9 cellular contexts compared by ENCODE assay signal in the genomic region with DNA sequence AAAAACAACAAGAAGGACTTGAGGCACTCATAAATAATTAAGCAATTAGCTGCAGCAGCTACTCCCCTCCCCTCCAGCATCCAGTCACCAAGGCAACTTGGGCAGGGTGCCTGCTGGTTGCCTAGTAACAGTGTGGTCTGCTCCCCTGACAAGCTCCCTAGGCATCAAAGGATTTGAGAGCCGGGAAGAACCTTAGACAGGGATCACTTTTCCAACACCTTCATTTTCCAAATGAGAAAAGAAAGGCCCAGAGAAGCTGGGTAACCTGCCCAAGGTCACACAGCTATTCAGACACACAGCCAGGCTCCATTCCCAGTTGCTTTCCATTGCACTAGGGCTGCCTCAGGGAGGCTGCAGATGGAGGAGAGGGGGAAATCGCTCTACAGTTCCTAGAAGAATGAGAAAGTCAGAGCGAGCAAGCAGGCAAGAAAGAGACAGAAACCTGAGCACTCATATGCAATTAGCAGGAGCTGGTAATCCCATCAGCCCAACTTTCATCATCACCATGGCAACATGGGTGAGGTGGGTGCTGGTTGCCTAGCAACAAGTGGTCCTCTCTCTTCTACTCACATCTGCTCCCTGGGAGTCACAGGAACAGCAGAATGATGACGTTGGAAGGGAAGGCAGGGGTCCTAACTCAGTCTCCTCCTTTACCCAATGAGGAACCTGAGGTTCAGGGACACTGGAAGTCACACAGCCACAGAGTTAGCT. TPM values are rescaled to one million over a fixed set of nuclear protein-coding genes. Genes with fewer than 3 reads are reported as not detected.
DNase-seq lines count a peak whose midpoint lies in the region; ATAC-seq and TF ChIP-seq lines count a peak whose summit lies in the region.
"Had no signal": no experiment of that assay in that cellular context is flagged by ENCODE, and none has a peak within 500 bp of the region (broad histone marks: within the 10 kb centered on the region; RNA-seq: fewer than 3 reads in every experiment).

No MANE protein-coding gene starts in this region.

- CTCF ChIA-PET in HEK293T (lab: Yijun Ruan, JAX), result interaction anchor here (0.6 to 1.0 kb wide), 5 partner anchors 8 to 144 kb away, joined by 3 to 7 read pairs (median 4); no protein-coding TSS in a partner anchor

- in situ Hi-C loops in SK-MEL-5 (cut with HindIII; ENCODE audit: low pct_unique_long_range_greater_than_20kb, low sequenced_read_pairs), result no loop called here

- intact Hi-C loops in left cardiac atrium (cut with DNase I), result no loop called here

- DNase-seq in DMS79 (lab: John Stamatoyannopoulos, UW), result peak; percentile 11
- DNase-seq in HEK293T (ENCODE audit: extremely low spot score), result peak; percentile 19
- DNase-seq in SK-MEL-5 (ENCODE audit: low read depth, low spot score), result peak; percentile 44
- peak; percentile 63 for DNase-seq in islet precursor cell
- no peak for DNase-seq in left cardiac atrium
- DNase-seq in activated CD4-positive, CD25-positive, alpha-beta regulatory T cell treated with anti-CD3 and anti-CD28 coated beads, Interleukin-2, amount 50 U/mL, for 72 hours, result no peak
- DNase-seq: GOT3, testis had no signal

- ATAC-seq in left cardiac atrium (no peak), GM21529 (IDR thresholded peaks at IDR 0.05; ENCODE audit: unreplicated experiment) (no peak)

- POLR2A ChIA-PET in HEK293T (lab: Yijun Ruan, JAX), result no interaction called here

TF ChIP-seq in HEK293T, 16 proteins besides CTCF, POLR2A, EP300 and RAD21:
- TF ChIP-seq SP1 (IDR thresholded peaks at IDR 0.05) (no peak), SUZ12 (IDR thresholded peaks at IDR 0.05) (no peak), TARDBP (IDR thresholded peaks at IDR 0.05) (no peak), L3MBTL2 (conservative IDR thresholded peaks at IDR 0.05) (no peak)

RNA-seq across cellular contexts. Expression of gene EIF4E3, which starts 3.6 kb away (rescaled TPM):
- 4.1 and 4.4 TPM in 2 replicates for total RNA-seq in SK-MEL-5 (2014; rRNA removed; shearing (Covaris generic))
- polyA plus RNA-seq in SK-MEL-5 (2015; cell fraction: cytosol; rRNA removed), result 8.6 and 10.8 TPM in 2 replicates
- polyA plus RNA-seq in SK-MEL-5 (2015; cell fraction: nucleus; rRNA removed), result 9.6 and 21.0 TPM in 2 replicates
- 10 to 100 TPM; 40.0 to 45.8 TPM for total RNA-seq in left cardiac atrium

RNA-seq across cellular contexts. Expression of gene GPR27, which starts 24.9 kb away (rescaled TPM):
- total RNA-seq in SK-MEL-5 (2014; rRNA removed; shearing (Covaris generic)), result 0.66 and 0.93 TPM in 2 replicates
- polyA plus RNA-seq in SK-MEL-5 (2015; cell fraction: cytosol; rRNA removed), result 2.3 and 2.9 TPM in 2 replicates
- polyA plus RNA-seq in SK-MEL-5 (2015; cell fraction: nucleus; rRNA removed), result 0.22 and 0.44 TPM in 2 replicates
- 1 to 10 TPM; 2.3 to 3.9 TPM for total RNA-seq in left cardiac atrium

RNA-seq across cellular contexts. Expression of gene PROK2, which starts 56.2 kb away (rescaled TPM):
- not detected in 2 replicates for total RNA-seq in SK-MEL-5 (2014; rRNA removed; shearing (Covaris generic))
- polyA plus RNA-seq in SK-MEL-5 (2015; cell fraction: cytosol; rRNA removed), result not detected in 2 replicates
- polyA plus RNA-seq in SK-MEL-5 (2015; cell fraction: nucleus; rRNA removed), result not detected in 2 replicates
- total RNA-seq in left cardiac atrium, result under 1 TPM; 0.37 to 0.94 TPM

Comparison
In these comparisons a context has a peak if more than half of its experiments do, and no peak if none do; other contexts are left out.
1. DNase-seq: peak in DMS79 (single experiment), HEK293T (single experiment), SK-MEL-5 (single experiment) and islet precursor cell (single experiment); none in left cardiac atrium (single experiment) and activated CD4-positive, CD25-positive, alpha-beta regulatory T cell treated with anti-CD3 and anti-CD28 coated beads, Interleukin-2, amount 50 U/mL, for 72 hours (single experiment).